In genomic region chr7:92133133-92133736, GRCh38 we compare ENCODE assay signal across 8 cellular contexts. TPM values are rescaled to one million over a fixed set of nuclear protein-coding genes. Genes with fewer than 3 reads are reported as not detected.
DNase-seq lines count a peak whose midpoint lies in the region; ATAC-seq and TF ChIP-seq lines count a peak whose summit lies in the region.

No MANE protein-coding gene starts in this region.

- intact Hi-C loops in Right ventricle myocardium inferior (cut with DNase I): loop anchor here (10.0 kb wide), 1 partner anchor 248 kb away; the partner anchor contains the start of gene MTERF1
- intact Hi-C loops in cardiac septum (cut with DNase I): no loop called here

- H3K9me3 ChIP-seq in cardiac muscle cell (ENCODE audit: low read depth): no peaks in the 10 kb centered on the region

- TF ChIP-seq CTCF in WI38 (IDR thresholded peaks at IDR 0.05; ENCODE audit: low read depth, low read length) (no peak), cardiac muscle cell (IDR thresholded peaks at IDR 0.05; ENCODE audit: low read depth, low read length) (no peak)

- peaks cover 16% of the 10 kb centered on the region for H3K4me1 ChIP-seq in cardiac muscle cell (ENCODE audit: low read depth)

- no peaks in the 10 kb centered on the region for H3K27me3 ChIP-seq in cardiac muscle cell

- H3K4me3 ChIP-seq in WI38 (ENCODE audit: low read depth, low read length) (peak overlapping the region; percentile 88), cardiac muscle cell (peak overlapping the region; percentile 66), skeletal muscle cell (ENCODE audit: low read depth, low read length) (peak overlapping the region; percentile 90)

- H3K36me3 ChIP-seq in cardiac muscle cell: peaks cover 21% of the 10 kb centered on the region

- peak overlapping the region; percentile 98 for H3K27ac ChIP-seq in cardiac muscle cell

- DNase-seq in Right ventricle myocardium inferior (ENCODE audit: missing footprints) (peak; percentile 32), cardiac septum (ENCODE audit: low spot score) (no peak), cardiac muscle cell (ENCODE audit: low read depth in 1 of 2, low spot score in 1 of 2) (peak in 1 of 2 donors; percentile 19), skeletal muscle cell (ENCODE audit: low read depth) (no peak), NCI-H1694 (lab: John Stamatoyannopoulos, UW) (no peak), NCI-H82 (lab: John Stamatoyannopoulos, UW) (no peak)

- peak; percentile 4 for ATAC-seq in Right ventricle myocardium inferior
- peak; percentile 20 for ATAC-seq in HG03432 (IDR thresholded peaks at IDR 0.05; ENCODE audit: unreplicated experiment)

RNA-seq across cellular contexts. Expression of gene CYP51A1, which starts 1.0 kb away (rescaled TPM):
- total RNA-seq in Right ventricle myocardium inferior (19.3 TPM), cardiac septum (32.6 TPM), cardiac muscle cell (41.0 and 94.4 TPM in 2 replicates)
- polyA plus RNA-seq in cardiac muscle cell: 70.0 and 116 TPM in 2 replicates

RNA-seq across cellular contexts. Expression of gene LRRD1, which starts 45.7 kb away (rescaled TPM):
- total RNA-seq in Right ventricle myocardium inferior (not detected), cardiac septum (0.43 TPM), cardiac muscle cell (0.51 and 0.60 TPM in 2 replicates)
- polyA plus RNA-seq in cardiac muscle cell: 0.20 TPM in 1 of 2 replicates, not detected in the other
